Comparison of ENCODE assay signal across 23 cellular contexts in genomic region chr19:19911150-19911549, GRCh38. TPM values are rescaled to one million over a fixed set of nuclear protein-coding genes. Genes with fewer than 3 reads are reported as not detected.
A peak's percentile ranks its signal among the peaks of the same experiment; 100 is the strongest.
DNase-seq lines count a peak whose midpoint lies in the region; ATAC-seq and TF ChIP-seq lines count a peak whose summit lies in the region.
"Had no signal": no experiment of that assay in that cellular context is flagged by ENCODE, and none has a peak within 500 bp of the region (broad histone marks: within the 10 kb centered on the region; RNA-seq: fewer than 3 reads in every experiment).

No MANE protein-coding gene starts in this region.

- H3K4ac ChIP-seq in mesendoderm (ENCODE audit: low read depth, low read length), result no peak overlapping the region

- CTCF ChIA-PET in activated naive CD4-positive, alpha-beta T cell treated with anti-CD3 and anti-CD28 coated beads for 36 hours (lab: Charles Lee), result interaction anchor here (0.6 to 1.1 kb wide), 2 partner anchors 18 to 30 kb away, joined by 3 read pairs; no protein-coding TSS in a partner anchor

- H3K9me3 Mint-ChIP-seq in activated naive CD4-positive, alpha-beta T cell treated with anti-CD3 and anti-CD28 coated beads for 36 hours, result no peaks in the 10 kb centered on the region
- H3K9me3 Mint-ChIP-seq: activated CD8-positive, alpha-beta T cell treated with anti-CD3 and anti-CD28 coated beads for 36 hours had no signal

- H3K23ac ChIP-seq in mesendoderm (ENCODE audit: low read length), result no peak overlapping the region

- no peak for ATAC-seq in upper lobe of right lung
- ATAC-seq: activated CD4-positive, CD25-positive, alpha-beta regulatory T cell treated with anti-CD3 and anti-CD28 coated beads, Interleukin-2, amount 50 U/mL, for 24 hours; activated CD8-positive, alpha-beta T cell treated with anti-CD3 and anti-CD28 coated beads for 36 hours; gastrocnemius medialis; right lobe of liver; Right ventricle myocardium inferior had no signal

- no peak overlapping the region for H3K9ac ChIP-seq in mesendoderm (ENCODE audit: low read length)
- H3K9ac ChIP-seq: KMS-11 had no signal

- H3K4me3 ChIP-seq in cardiac fibroblast (replicated peaks in 1 of 2; ENCODE audit: low read depth in 2 of 2, low read length in 2 of 2) (no peak overlapping the region), mesendoderm (ENCODE audit: low read length) (no peak overlapping the region), upper lobe of right lung (no peak overlapping the region)
- H3K4me3 ChIP-seq: gastrocnemius medialis, right lobe of liver had no signal

- DNase-seq in ELR (ENCODE audit: low read depth) (peak; percentile 16), RKO (ENCODE audit: low spot score) (peak; percentile 5), cardiac fibroblast (ENCODE audit: low read depth in 2 of 2) (peak; percentile 6 to 45), mesendoderm (peak; percentile 16), ureter (ENCODE audit: low spot score) (no peak), cerebellar cortex (ENCODE audit: low spot score) (no peak), upper lobe of right lung (no peak)
- no peak for DNase-seq in activated naive CD4-positive, alpha-beta T cell treated with anti-CD3 and anti-CD28 coated beads for 36 hours
- DNase-seq: activated CD8-positive, alpha-beta T cell treated with anti-CD3 and anti-CD28 coated beads for 36 hours; activated naive CD4-positive, alpha-beta T cell treated with Interleukin-2 at 50 U/mL for 16 hours; activated T-cell treated with anti-CD3 and anti-CD28 coated beads, Interleukin-2, amount 50 U/mL, for 24 hours; COR-L47; effector CD4-positive, alpha-beta T cell; gastrocnemius medialis; naive B cell; NCI-H1048; NCI-H2029 treated with DMSO at 0.1 percent for 48 hours; NCI-H446; occipital lobe; right lobe of liver had no signal

- H3K27ac Mint-ChIP-seq in activated naive CD4-positive, alpha-beta T cell treated with anti-CD3 and anti-CD28 coated beads for 36 hours, result no peak overlapping the region
- H3K27ac Mint-ChIP-seq: activated CD8-positive, alpha-beta T cell treated with anti-CD3 and anti-CD28 coated beads for 36 hours; activated T-cell treated with anti-CD3 and anti-CD28 coated beads, Interleukin-2, amount 50 U/mL, for 24 hours; naive B cell had no signal

- no peaks in the 10 kb centered on the region for H3K27me3 ChIP-seq in mesendoderm (ENCODE audit: insufficient read depth, low read length, poor library complexity)
- no peaks in the 10 kb centered on the region for H3K27me3 ChIP-seq in upper lobe of right lung
- H3K27me3 ChIP-seq: gastrocnemius medialis, right lobe of liver had no signal

- H3K18ac ChIP-seq in mesendoderm (ENCODE audit: low read length), result no peak overlapping the region

- no peaks in the 10 kb centered on the region for H3K27me3 Mint-ChIP-seq in activated naive CD4-positive, alpha-beta T cell treated with anti-CD3 and anti-CD28 coated beads for 36 hours (ENCODE audit: low read depth)
- H3K27me3 Mint-ChIP-seq: activated CD8-positive, alpha-beta T cell treated with anti-CD3 and anti-CD28 coated beads for 36 hours; activated T-cell treated with anti-CD3 and anti-CD28 coated beads, Interleukin-2, amount 50 U/mL, for 24 hours; naive B cell had no signal

- no peak overlapping the region for H3K4me3 Mint-ChIP-seq in activated naive CD4-positive, alpha-beta T cell treated with anti-CD3 and anti-CD28 coated beads for 36 hours
- H3K4me3 Mint-ChIP-seq: activated CD8-positive, alpha-beta T cell treated with anti-CD3 and anti-CD28 coated beads for 36 hours; activated T-cell treated with anti-CD3 and anti-CD28 coated beads, Interleukin-2, amount 50 U/mL, for 24 hours; naive B cell had no signal

- intact Hi-C loops in activated naive CD4-positive, alpha-beta T cell treated with anti-CD3 and anti-CD28 coated beads for 36 hours (cut with micrococcal nuclease), result no loop called here
- intact Hi-C loops in upper lobe of right lung (cut with DNase I), result no loop called here

- H3K27ac ChIP-seq in mesendoderm (ENCODE audit: low read depth, low read length), result no peak overlapping the region
- H3K27ac ChIP-seq in upper lobe of right lung, result no peak overlapping the region
- H3K27ac ChIP-seq: gastrocnemius medialis, KMS-11, right lobe of liver had no signal

- H3K56ac ChIP-seq in mesendoderm (ENCODE audit: low read length), result no peak overlapping the region

- H2BK5ac ChIP-seq in mesendoderm (ENCODE audit: low read length), result no peak overlapping the region

- H2BK15ac ChIP-seq in mesendoderm (replicated peaks; ENCODE audit: low read depth), result no peak overlapping the region

- TF ChIP-seq CTCF in cardiac fibroblast (IDR thresholded peaks at IDR 0.05; ENCODE audit: low read depth, low read length) (no peak), upper lobe of right lung (IDR thresholded peaks at IDR 0.05) (no peak)

- H4K5ac ChIP-seq in mesendoderm (ENCODE audit: low read length), result no peak overlapping the region

- H3K36me3 ChIP-seq in mesendoderm (ENCODE audit: control insufficient read depth, insufficient read depth, low read length) (no peaks in the 10 kb centered on the region), upper lobe of right lung (no peaks in the 10 kb centered on the region)
- H3K36me3 ChIP-seq: gastrocnemius medialis, right lobe of liver had no signal

- H3K36me3 Mint-ChIP-seq in activated naive CD4-positive, alpha-beta T cell treated with anti-CD3 and anti-CD28 coated beads for 36 hours (ENCODE audit: low read depth), result peaks cover 28% of the 10 kb centered on the region

- H3K9me3 ChIP-seq in upper lobe of right lung, result no peaks in the 10 kb centered on the region
- H3K9me3 ChIP-seq: gastrocnemius medialis had no signal

- H3K4me2 ChIP-seq in mesendoderm (ENCODE audit: low read length), result no peak overlapping the region
- H3K4me2 ChIP-seq: KMS-11 had no signal

- no peak overlapping the region for H4K8ac ChIP-seq in mesendoderm (ENCODE audit: low read depth, low read length)

- no peak overlapping the region for H2BK120ac ChIP-seq in mesendoderm (ENCODE audit: low read depth, low read length)

- H2AK5ac ChIP-seq in mesendoderm (ENCODE audit: low read length), result no peak overlapping the region

- no CpG with 5 or more reads among the region's 1 CpG for WGBS in mesendoderm (ENCODE audit: extremely low coverage, insufficient coverage, low lambda C conversion rate)

- peaks cover 32% of the 10 kb centered on the region for H3K4me1 Mint-ChIP-seq in activated naive CD4-positive, alpha-beta T cell treated with anti-CD3 and anti-CD28 coated beads for 36 hours (ENCODE audit: low read depth)

- peaks cover 3% of the 10 kb centered on the region for H3K79me1 ChIP-seq in mesendoderm (ENCODE audit: low read length)

- peaks cover 60% of the 10 kb centered on the region for H3K79me2 ChIP-seq in mesendoderm (ENCODE audit: control insufficient read depth, insufficient read depth, low read length)

- H3K4me1 ChIP-seq in mesendoderm (ENCODE audit: control insufficient read depth, low read depth, low read length) (no peaks in the 10 kb centered on the region), upper lobe of right lung (no peaks in the 10 kb centered on the region)
- H3K4me1 ChIP-seq: gastrocnemius medialis, right lobe of liver had no signal

RNA-seq across cellular contexts. Expression of gene ZNF93, which starts 10.4 kb away (rescaled TPM):
- 57.2 TPM for polyA plus RNA-seq in mesendoderm (2013, experiment 1 of 2)
- 58.1 TPM for polyA plus RNA-seq in mesendoderm (2013, experiment 2 of 2)
- 11.4 TPM for total RNA-seq in ureter
- 10 to 100 TPM; 15.2 to 16.6 TPM for total RNA-seq in activated naive CD4-positive, alpha-beta T cell treated with anti-CD3 and anti-CD28 coated beads for 36 hours
- 1.9 TPM for total RNA-seq in upper lobe of right lung

RNA-seq across cellular contexts. Expression of gene ZNF253, which starts 45.5 kb away (rescaled TPM):
- polyA plus RNA-seq in mesendoderm (2013, experiment 1 of 2), result 33.6 TPM
- 33.9 TPM for polyA plus RNA-seq in mesendoderm (2013, experiment 2 of 2)
- total RNA-seq in ureter (27.5 TPM), upper lobe of right lung (8.1 TPM)
- 1 to 10 TPM; 6.1 to 9.6 TPM for total RNA-seq in activated naive CD4-positive, alpha-beta T cell treated with anti-CD3 and anti-CD28 coated beads for 36 hours

Comparison
In these comparisons a context has a peak if more than half of its experiments do, and no peak if none do; other contexts are left out.
1. DNase-seq: peak in ELR (single experiment), RKO (single experiment), cardiac fibroblast (2 of 2) and mesendoderm (single experiment); none in ureter (single experiment), cerebellar cortex (single experiment), activated naive CD4-positive, alpha-beta T cell treated with anti-CD3 and anti-CD28 coated beads for 36 hours (single experiment) and upper lobe of right lung (single experiment).